Comparison of ENCODE assay signal across 14 cellular contexts in genomic region chrX:46922601-46923000, GRCh38. TPM values are rescaled to one million over a fixed set of nuclear protein-coding genes. Genes with fewer than 3 reads are reported as not detected.
DNase-seq lines count a peak whose midpoint lies in the region; ATAC-seq, FAIRE-seq and TF ChIP-seq lines count a peak whose summit lies in the region.
"Had no signal": no experiment of that assay in that cellular context is flagged by ENCODE, and none has a peak within 500 bp of the region (broad histone marks: within the 10 kb centered on the region; RNA-seq: fewer than 3 reads in every experiment).

No MANE protein-coding gene starts in this region.

- no peak for TF ChIP-seq POLR2A in A549 (IDR thresholded peaks at IDR 0.05; ENCODE audit: low read length)

- ATAC-seq in A549 (no peak), RWPE2 (ENCODE audit: low read depth) (peak; percentile 23; the same call in 1 of the 3 replicates), upper lobe of right lung (no peak)

- H3K4me1 ChIP-seq in A549 (0 out of 3 replicates have a peak, but pooled peaks cover 5% of the 10 kb centered on the region), RWPE2 (ENCODE audit: insufficient read depth, poor library complexity, severe bottlenecking) (no peaks in the 10 kb centered on the region), upper lobe of right lung (no peaks in the 10 kb centered on the region)

- no peak for TF ChIP-seq EP300 in A549 (IDR thresholded peaks at IDR 0.05)

- intact Hi-C loops in upper lobe of right lung (cut with DNase I) = no loop called here

- H3K9me3 ChIP-seq in A549 (peaks cover 6% of the 10 kb centered on the region; the same call in 1 of the 3 replicates), RWPE2 (ENCODE audit: severe bottlenecking) (no peaks in the 10 kb centered on the region), upper lobe of right lung (no peaks in the 10 kb centered on the region)

- no peaks in the 10 kb centered on the region for H3K27me3 ChIP-seq in RWPE2 (ENCODE audit: insufficient read depth, poor library complexity, severe bottlenecking)
- no peaks in the 10 kb centered on the region for H3K27me3 ChIP-seq in upper lobe of right lung

- DNase-seq in A549 (ENCODE audit: low read depth in 1 of 2, low spot score in 1 of 2) (no peak), GM03348 (ENCODE audit: low spot score) (peak; percentile 11), RWPE2 (ENCODE audit: low spot score) (no peak), epithelial cell of esophagus (ENCODE audit: low read depth) (peak; percentile 43), OCI-M1 (lab: John Stamatoyannopoulos, UW) (no peak), NCI-H146 treated with DMSO at 0.1 percent for 48 hours (lab: John Stamatoyannopoulos, UW; ENCODE audit: unreplicated experiment) (no peak), NCI-H526 treated with DMSO at 0.1 percent for 48 hours (lab: John Stamatoyannopoulos, UW) (no peak), upper lobe of right lung (no peak)
- DNase-seq: C1 segment of cervical spinal cord; CD4-positive, alpha-beta T cell; DMS79; GDM1; IMR-90 had no signal

- no peaks in the 10 kb centered on the region for H3K36me3 ChIP-seq in RWPE2 (ENCODE audit: low read depth)
- no peaks in the 10 kb centered on the region for H3K36me3 ChIP-seq in upper lobe of right lung

- no peak overlapping the region for H3K4me2 ChIP-seq in A549

- no peak for TF ChIP-seq RAD21 in A549 (conservative IDR thresholded peaks at IDR 0.05 in 1 of 2, IDR thresholded peaks at IDR 0.05 in 1 of 2)

- CTCF ChIA-PET in A549 (lab: Yijun Ruan, JAX) = interaction anchor here (0.8 to 1.3 kb wide), 3 partner anchors 9 to 164 kb away, joined by 3 to 8 read pairs (median 4); partner anchors contain the start of gene SLC9A7

- WGBS in A549 (ENCODE audit: missing lambda C conversion rate) = 91% methylated on average over 1 of the region's 1 CpG

- no peak overlapping the region for H3K4me3 ChIP-seq in A549
- H3K4me3 ChIP-seq in RWPE2 (ENCODE audit: severe bottlenecking) = no peak overlapping the region
- no peak overlapping the region for H3K4me3 ChIP-seq in epithelial cell of esophagus (ENCODE audit: low read length)
- no peak overlapping the region for H3K4me3 ChIP-seq in upper lobe of right lung

- POLR2A ChIA-PET in A549 (lab: Yijun Ruan, JAX) = no interaction called here

- peak; percentile 28 for FAIRE-seq in A549 (lab: Jason Lieb, UNC)
- FAIRE-seq: H54 had no signal

- H3K27ac ChIP-seq in A549 (no peak overlapping the region), RWPE2 (ENCODE audit: poor library complexity, severe bottlenecking) (peak overlapping the region; percentile 21), upper lobe of right lung (no peak overlapping the region)

- TF ChIP-seq CTCF in A549 (IDR thresholded peaks at IDR 0.05) (no peak), RWPE2 (IDR thresholded peaks at IDR 0.05; ENCODE audit: poor library complexity, severe bottlenecking) (no peak), epithelial cell of esophagus (IDR thresholded peaks at IDR 0.05; ENCODE audit: insufficient read depth, low read depth, low read length, missing control alignments) (no peak), upper lobe of right lung (IDR thresholded peaks at IDR 0.05) (no peak)

TF ChIP-seq in A549, 52 proteins besides CTCF, POLR2A, EP300 and RAD21:
- no peak for TF ChIP-seq EHF (CRISPR knock-in tag; IDR thresholded peaks at IDR 0.05)
- TF ChIP-seq ZSCAN20 (CRISPR knock-in tag; IDR thresholded peaks at IDR 0.05) = no peak
- TF ChIP-seq RARB (CRISPR knock-in tag; IDR thresholded peaks at IDR 0.05) = no peak
- TF ChIP-seq, protein P1, sequence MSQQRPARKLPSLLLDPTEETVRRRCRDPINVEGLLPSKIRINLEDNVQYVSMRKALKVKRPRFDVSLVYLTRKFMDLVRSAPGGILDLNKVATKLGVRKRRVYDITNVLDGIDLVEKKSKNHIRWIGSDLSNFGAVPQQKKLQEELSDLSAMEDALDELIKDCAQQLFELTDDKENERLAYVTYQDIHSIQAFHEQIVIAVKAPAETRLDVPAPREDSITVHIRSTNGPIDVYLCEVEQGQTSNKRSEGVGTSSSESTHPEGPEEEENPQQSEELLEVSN (IDR thresholded peaks at IDR 0.05; ENCODE audit: borderline replicate concordance, low read depth) = no peak
- TF ChIP-seq RFX5 (IDR thresholded peaks at IDR 0.05) = no peak
- no peak for TF ChIP-seq POLR2AphosphoS2 (conservative IDR thresholded peaks at IDR 0.05; ENCODE audit: low read length)
- TF ChIP-seq ATOH8 (CRISPR knock-in tag; IDR thresholded peaks at IDR 0.05; ENCODE audit: low read depth) = no peak
- no peak for TF ChIP-seq MYC (IDR thresholded peaks at IDR 0.05; ENCODE audit: borderline replicate concordance, low read length)
- no peak for TF ChIP-seq SREBF2 (IDR thresholded peaks at IDR 0.05)
- TF ChIP-seq, protein P2, sequence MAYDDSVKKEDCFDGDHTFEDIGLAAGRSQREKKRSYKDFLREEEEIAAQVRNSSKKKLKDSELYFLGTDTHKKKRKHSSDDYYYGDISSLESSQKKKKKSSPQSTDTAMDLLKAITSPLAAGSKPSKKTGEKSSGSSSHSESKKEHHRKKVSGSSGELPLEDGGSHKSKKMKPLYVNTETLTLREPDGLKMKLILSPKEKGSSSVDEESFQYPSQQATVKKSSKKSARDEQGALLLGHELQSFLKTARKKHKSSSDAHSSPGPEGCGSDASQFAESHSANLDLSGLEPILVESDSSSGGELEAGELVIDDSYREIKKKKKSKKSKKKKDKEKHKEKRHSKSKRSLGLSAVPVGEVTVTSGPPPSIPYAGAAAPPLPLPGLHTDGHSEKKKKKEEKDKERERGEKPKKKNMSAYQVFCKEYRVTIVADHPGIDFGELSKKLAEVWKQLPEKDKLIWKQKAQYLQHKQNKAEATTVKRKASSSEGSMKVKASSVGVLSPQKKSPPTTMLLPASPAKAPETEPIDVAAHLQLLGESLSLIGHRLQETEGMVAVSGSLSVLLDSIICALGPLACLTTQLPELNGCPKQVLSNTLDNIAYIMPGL (CRISPR knock-in tag; IDR thresholded peaks at IDR 0.05; ENCODE audit: borderline replicate concordance) = no peak
- TF ChIP-seq CHD2 (IDR thresholded peaks at IDR 0.05; ENCODE audit: low read length, partially characterized antibody) = no peak
- TF ChIP-seq HEYL (CRISPR knock-in tag; IDR thresholded peaks at IDR 0.05) = no peak
- no peak for TF ChIP-seq TFCP2L1 (CRISPR knock-in tag; IDR thresholded peaks at IDR 0.05)

RNA-seq across cellular contexts. Expression of gene JADE3, which starts 10.4 kb away (rescaled TPM):
- polyA plus RNA-seq in A549 (2011; rRNA removed) (19.8 and 28.8 TPM in 2 replicates), A549 (2017; fragmentation: RNase III; extraction: RNeasy Plus Mini Kit Qiagen cat#74134 plus additional on column Dnase treatment) (10.4 to 10.6 TPM (median 10.5 TPM) in 3 replicates)
- polyA plus RNA-seq in A549 (2012; cell fraction: cytosol; rRNA removed) = 3.8 and 4.2 TPM in 2 replicates
- 2.4 and 4.3 TPM in 2 replicates for polyA plus RNA-seq in A549 (2012; cell fraction: nucleus; rRNA removed)
- 14.1 and 18.6 TPM in 2 replicates for polyA minus RNA-seq in A549 (2011; rRNA and poly(A)+ RNA removed)
- total RNA-seq in upper lobe of right lung = 10.1 TPM

Comparison
In these comparisons a context has a peak if more than half of its experiments do, and no peak if none do; other contexts are left out.
1. DNase-seq: peak in GM03348 (single experiment) and epithelial cell of esophagus (single experiment); none in A549 (0 of 2), RWPE2 (single experiment), OCI-M1 (single experiment), NCI-H146 treated with DMSO at 0.1 percent for 48 hours (single experiment), NCI-H526 treated with DMSO at 0.1 percent for 48 hours (single experiment) and upper lobe of right lung (single experiment).